ENCODE assay signal across 14 cellular contexts in the genomic region with DNA sequence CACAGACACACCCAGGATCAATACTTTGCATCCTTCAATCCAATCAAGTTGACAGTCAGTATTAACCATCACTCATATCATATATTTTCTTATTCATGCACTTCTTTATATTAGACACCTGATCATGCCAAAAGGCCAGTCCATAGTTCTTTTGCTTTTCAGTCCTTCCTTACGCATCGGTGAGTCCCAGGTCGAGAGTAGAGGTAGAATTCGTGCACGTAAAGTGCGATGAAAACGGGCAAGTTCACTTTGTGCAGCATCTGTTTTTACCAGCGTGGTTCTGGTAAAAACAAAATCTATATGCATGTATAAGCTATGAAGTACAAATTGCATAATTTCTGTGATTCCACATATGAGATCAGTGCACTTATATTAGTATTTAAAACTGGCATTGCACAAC. TPM values are rescaled to one million over a fixed set of nuclear protein-coding genes. Genes with fewer than 3 reads are reported as not detected.
A peak's percentile ranks its signal among the peaks of the same experiment; 100 is the strongest.
DNase-seq lines count a peak whose midpoint lies in the region; ATAC-seq and TF ChIP-seq lines count a peak whose summit lies in the region.
"Had no signal": no experiment of that assay in that cellular context is flagged by ENCODE, and none has a peak within 500 bp of the region (broad histone marks: within the 10 kb centered on the region; RNA-seq: fewer than 3 reads in every experiment).

No MANE protein-coding gene starts in this region.

- DNase-seq in CD8-positive, alpha-beta T cell, result no peak
- DNase-seq in LNCaP clone FGC (ENCODE audit: low read depth) (no peak), MCF 10A (ENCODE audit: unreplicated experiment) (no peak), nephron progenitor cell (no peak), NCI-H82 (lab: John Stamatoyannopoulos, UW) (no peak), NCI-H345 (lab: John Stamatoyannopoulos, UW) (no peak)
- DNase-seq: activated CD8-positive, alpha-beta memory T cell treated with anti-CD3 and anti-CD28 coated beads for 24 hours; effector CD8-positive, alpha-beta T cell; MV-4-11; OCI-M1; stimulated activated CD4-positive, alpha-beta T cell treated with anti-CD3 and anti-CD28 coated beads, Interleukin-15, amount 100 ng/mL, for 24 hours; trophoblast cell had no signal

- H3K4me1 ChIP-seq in CD8-positive, alpha-beta T cell (ENCODE audit: insufficient read depth, low read length), result peaks cover 23% of the 10 kb centered on the region

- H3K36me3 Mint-ChIP-seq in CD8-positive, alpha-beta T cell, result peaks cover 17% of the 10 kb centered on the region
- H3K36me3 Mint-ChIP-seq in MCF 10A (ENCODE audit: insufficient read depth, unreplicated experiment) (peaks cover 37% of the 10 kb centered on the region), nephron progenitor cell (ENCODE audit: low read depth) (peaks cover 26% of the 10 kb centered on the region)

- no peaks in the 10 kb centered on the region for H3K36me3 ChIP-seq in CD8-positive, alpha-beta T cell (ENCODE audit: insufficient read depth, low read length)

- peak overlapping the region; percentile 91 for H3K27ac ChIP-seq in CD8-positive, alpha-beta T cell (ENCODE audit: low read depth, low read length)

- CTCF ChIA-PET in CD8-positive, alpha-beta T cell (lab: Charles Lee), result interaction anchor here (1.2 to 2.4 kb wide), 5 partner anchors 9 to 515 kb away, joined by 3 to 7 read pairs (median 4); a partner anchor contains a TSS
- CTCF ChIA-PET in MCF 10A (lab: Yijun Ruan, JAX), result interaction anchor here (0.6 to 2.3 kb wide), 9 partner anchors 9 to 737 kb away, joined by 3 to 6 read pairs (median 4); no protein-coding TSS in a partner anchor

- no peaks in the 10 kb centered on the region for H3K9me3 ChIP-seq in CD8-positive, alpha-beta T cell (ENCODE audit: low read length)

- intact Hi-C loops in CD8-positive, alpha-beta T cell (cut with DNase I, micrococcal nuclease), result loop anchor here (10.0 kb wide), 3 partner anchors 350 to 980 kb away; a partner anchor contains a TSS
- intact Hi-C loops in MCF 10A (cut with micrococcal nuclease), result no loop called here

- peak overlapping the region; percentile 100 for H3K27ac Mint-ChIP-seq in CD8-positive, alpha-beta T cell
- H3K27ac Mint-ChIP-seq in MCF 10A (ENCODE audit: low read depth, unreplicated experiment) (no peak overlapping the region), nephron progenitor cell (no peak overlapping the region)

- BruUV-seq in MCF 10A (replicated peaks; lab: Mats Ljungman, UMichigan), result no TSS peak

- no peak overlapping the region for H3K4me3 ChIP-seq in CD8-positive, alpha-beta T cell (ENCODE audit: low read depth, low read length)
- H3K4me3 ChIP-seq in LNCaP clone FGC (ENCODE audit: low read depth, low read length), result peak overlapping the region; percentile 94

- POLR2A ChIA-PET in CD8-positive, alpha-beta T cell (lab: Charles Lee), result interaction anchor here (1.8 kb wide), 1 partner anchor 516 kb away, joined by 7 read pairs; a partner anchor contains a TSS
- POLR2A ChIA-PET in MCF 10A (lab: Yijun Ruan, JAX), result interaction anchor here (1.0 to 6.0 kb wide), 11 partner anchors 10 to 611 kb away, joined by 3 to 226 read pairs (median 14); no protein-coding TSS in a partner anchor

- peaks cover 34% of the 10 kb centered on the region for H3K4me1 Mint-ChIP-seq in CD8-positive, alpha-beta T cell (ENCODE audit: low read depth)
- H3K4me1 Mint-ChIP-seq in MCF 10A (ENCODE audit: insufficient read depth, unreplicated experiment) (peaks cover 6% of the 10 kb centered on the region), nephron progenitor cell (peaks cover 38% of the 10 kb centered on the region)

- ATAC-seq in CD8-positive, alpha-beta T cell, result no peak
- no peak for ATAC-seq in GM21381 (IDR thresholded peaks at IDR 0.05; ENCODE audit: unreplicated experiment)
- no peak for ATAC-seq in GM18502 (IDR thresholded peaks at IDR 0.05; ENCODE audit: poor library complexity, unreplicated experiment)

- H3K27me3 Mint-ChIP-seq in CD8-positive, alpha-beta T cell (ENCODE audit: low read depth), result no peaks in the 10 kb centered on the region
- no peaks in the 10 kb centered on the region for H3K27me3 Mint-ChIP-seq in MCF 10A (ENCODE audit: insufficient read depth, unreplicated experiment)
- peaks cover 7% of the 10 kb centered on the region for H3K27me3 Mint-ChIP-seq in nephron progenitor cell (ENCODE audit: low read depth, poor library complexity)

- H3K27me3 ChIP-seq in CD8-positive, alpha-beta T cell (ENCODE audit: insufficient read depth, low read length), result no peaks in the 10 kb centered on the region

- TF ChIP-seq CTCF in CD8-positive, alpha-beta T cell (IDR thresholded peaks at IDR 0.05), result no peak
- TF ChIP-seq CTCF in LNCaP clone FGC (IDR thresholded peaks at IDR 0.05; ENCODE audit: control insufficient read depth, extremely low read depth, insufficient read depth), result no peak
- no peak for TF ChIP-seq CTCF in MCF 10A (IDR thresholded peaks at IDR 0.05; ENCODE audit: unreplicated experiment)
- no peak for TF ChIP-seq CTCF in nephron progenitor cell (IDR thresholded peaks at IDR 0.05)

- peak overlapping the region; percentile 100 for H3K4me3 Mint-ChIP-seq in CD8-positive, alpha-beta T cell
- H3K4me3 Mint-ChIP-seq in MCF 10A (ENCODE audit: unreplicated experiment) (peak overlapping the region; percentile 99), nephron progenitor cell (peak overlapping the region; percentile 100)

- H3K9me3 Mint-ChIP-seq in CD8-positive, alpha-beta T cell, result no peaks in the 10 kb centered on the region
- H3K9me3 Mint-ChIP-seq in MCF 10A (ENCODE audit: unreplicated experiment), result no peaks in the 10 kb centered on the region
- peaks cover 11% of the 10 kb centered on the region for H3K9me3 Mint-ChIP-seq in nephron progenitor cell

RNA-seq across cellular contexts. Expression of a gene that starts 1.2 kb away (rescaled TPM):
- 10 to 100 TPM; 53.2 to 56.3 TPM for total RNA-seq in CD8-positive, alpha-beta T cell
- total RNA-seq in MCF 10A (2022), result 249 and 274 TPM in 2 replicates
